ENCODE assay signal across 2 cellular contexts in the genomic region with DNA sequence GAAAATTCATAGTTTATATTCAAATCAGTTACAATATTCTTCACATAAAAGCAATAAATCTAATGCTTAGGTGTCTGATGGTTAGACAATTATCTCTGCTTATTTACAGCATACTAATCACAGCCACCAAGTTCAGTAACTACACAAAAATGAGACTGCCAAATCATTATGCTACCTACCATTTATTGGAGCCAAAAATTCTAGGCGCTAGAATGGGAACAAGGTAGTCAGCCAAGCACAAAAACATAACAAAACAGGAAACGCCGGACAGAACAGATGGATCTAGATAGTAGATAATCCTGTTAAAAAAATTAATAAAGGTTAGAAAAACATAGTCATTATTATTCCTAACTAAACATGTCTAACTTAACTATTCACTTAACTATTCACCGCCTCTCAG.
TF ChIP-seq lines count a peak whose summit lies in the region.

No MANE protein-coding gene starts in this region.

TF ChIP-seq in SK-N-SH, 30 proteins besides CTCF, POLR2A, EP300 and RAD21 (continued from another document):
- TF ChIP-seq, protein P1, sequence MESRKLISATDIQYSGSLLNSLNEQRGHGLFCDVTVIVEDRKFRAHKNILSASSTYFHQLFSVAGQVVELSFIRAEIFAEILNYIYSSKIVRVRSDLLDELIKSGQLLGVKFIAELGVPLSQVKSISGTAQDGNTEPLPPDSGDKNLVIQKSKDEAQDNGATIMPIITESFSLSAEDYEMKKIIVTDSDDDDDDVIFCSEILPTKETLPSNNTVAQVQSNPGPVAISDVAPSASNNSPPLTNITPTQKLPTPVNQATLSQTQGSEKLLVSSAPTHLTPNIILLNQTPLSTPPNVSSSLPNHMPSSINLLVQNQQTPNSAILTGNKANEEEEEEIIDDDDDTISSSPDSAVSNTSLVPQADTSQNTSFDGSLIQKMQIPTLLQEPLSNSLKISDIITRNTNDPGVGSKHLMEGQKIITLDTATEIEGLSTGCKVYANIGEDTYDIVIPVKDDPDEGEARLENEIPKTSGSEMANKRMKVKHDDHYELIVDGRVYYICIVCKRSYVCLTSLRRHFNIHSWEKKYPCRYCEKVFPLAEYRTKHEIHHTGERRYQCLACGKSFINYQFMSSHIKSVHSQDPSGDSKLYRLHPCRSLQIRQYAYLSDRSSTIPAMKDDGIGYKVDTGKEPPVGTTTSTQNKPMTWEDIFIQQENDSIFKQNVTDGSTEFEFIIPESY (IDR thresholded peaks at IDR 0.05; ENCODE audit: borderline replicate concordance, low read depth) = no peak
- TF ChIP-seq GABPA (IDR thresholded peaks at IDR 0.05; ENCODE audit: low read depth) = no peak
- TF ChIP-seq RFX5 (IDR thresholded peaks at IDR 0.05; ENCODE audit: low read length) = no peak
- no peak for TF ChIP-seq REST (IDR thresholded peaks at IDR 0.05; ENCODE audit: low read depth, low read length)
- TF ChIP-seq MAX (IDR thresholded peaks at IDR 0.05; ENCODE audit: low read depth) = no peak
- TF ChIP-seq SIN3A (IDR thresholded peaks at IDR 0.05; ENCODE audit: borderline replicate concordance, low read depth, low read length) = no peak
- no peak for TF ChIP-seq NFIC (IDR thresholded peaks at IDR 0.05; ENCODE audit: borderline replicate concordance)
- TF ChIP-seq FOXM1 (IDR thresholded peaks at IDR 0.05; ENCODE audit: low read depth) = no peak

TF ChIP-seq in SK-N-SH treated with all-trans-retinoic acid at 6 μM for 48 hours, 23 proteins besides CTCF, POLR2A, EP300 and RAD21 (continued from another document):
- TF ChIP-seq, protein P2, sequence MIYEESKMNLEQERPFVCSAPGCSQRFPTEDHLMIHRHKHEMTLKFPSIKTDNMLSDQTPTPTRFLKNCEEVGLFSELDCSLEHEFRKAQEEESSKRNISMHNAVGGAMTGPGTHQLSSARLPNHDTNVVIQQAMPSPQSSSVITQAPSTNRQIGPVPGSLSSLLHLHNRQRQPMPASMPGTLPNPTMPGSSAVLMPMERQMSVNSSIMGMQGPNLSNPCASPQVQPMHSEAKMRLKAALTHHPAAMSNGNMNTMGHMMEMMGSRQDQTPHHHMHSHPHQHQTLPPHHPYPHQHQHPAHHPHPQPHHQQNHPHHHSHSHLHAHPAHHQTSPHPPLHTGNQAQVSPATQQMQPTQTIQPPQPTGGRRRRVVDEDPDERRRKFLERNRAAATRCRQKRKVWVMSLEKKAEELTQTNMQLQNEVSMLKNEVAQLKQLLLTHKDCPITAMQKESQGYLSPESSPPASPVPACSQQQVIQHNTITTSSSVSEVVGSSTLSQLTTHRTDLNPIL (CRISPR knock-in tag; IDR thresholded peaks at IDR 0.05; ENCODE audit: low read depth) = no peak
- TF ChIP-seq CSDC2 (CRISPR knock-in tag; IDR thresholded peaks at IDR 0.05) = no peak
- no peak for TF ChIP-seq ARNTL (CRISPR knock-in tag; IDR thresholded peaks at IDR 0.05; ENCODE audit: borderline replicate concordance, low read depth)
- no peak for TF ChIP-seq SNAI2 (CRISPR knock-in tag; IDR thresholded peaks at IDR 0.05)
- TF ChIP-seq ZNF8 (CRISPR knock-in tag; IDR thresholded peaks at IDR 0.05) = no peak
- TF ChIP-seq PATZ1 (CRISPR knock-in tag; IDR thresholded peaks at IDR 0.05; ENCODE audit: borderline replicate concordance) = no peak
- no peak for TF ChIP-seq PPARA (CRISPR knock-in tag; IDR thresholded peaks at IDR 0.05; ENCODE audit: borderline replicate concordance)
- TF ChIP-seq TSHZ2 (CRISPR knock-in tag; IDR thresholded peaks at IDR 0.05) = no peak
- TF ChIP-seq ZC3H10 (CRISPR knock-in tag; IDR thresholded peaks at IDR 0.05) = no peak
- no peak for TF ChIP-seq RARB (CRISPR knock-in tag; IDR thresholded peaks at IDR 0.05)
